In genomic region chr5:83718195-83718825, GRCh38 we compare ENCODE assay signal across 8 cellular contexts. TPM values are rescaled to one million over a fixed set of nuclear protein-coding genes. Genes with fewer than 3 reads are reported as not detected.
DNase-seq lines count a peak whose midpoint lies in the region; ATAC-seq, FAIRE-seq and TF ChIP-seq lines count a peak whose summit lies in the region.

No MANE protein-coding gene starts in this region.

- CTCF ChIA-PET in activated CD8-positive, alpha-beta memory T cell treated with anti-CD3 and anti-CD28 coated beads, Interleukin-2, amount 10 ng/mL, durations not matched to agents 7 days and 5 days (lab: Charles Lee), result no interaction called here

- H4K20me1 ChIP-seq in GM23248 (ENCODE audit: insufficient read depth), result no peaks in the 10 kb centered on the region

- H3K4me3 Mint-ChIP-seq in activated CD8-positive, alpha-beta memory T cell treated with anti-CD3 and anti-CD28 coated beads, Interleukin-2, amount 10 ng/mL, durations not matched to agents 7 days and 5 days, result no peak overlapping the region

- H3K4me3 ChIP-seq in GM23248, result peak overlapping the region; percentile 75
- peak overlapping the region; percentile 74; the same call in 1 of the 2 replicates for H3K4me3 ChIP-seq in HUES6 (ENCODE audit: low read depth, low read length)
- H3K4me3 ChIP-seq in body of pancreas, result no peak overlapping the region
- H3K4me3 ChIP-seq in stomach, result no peak overlapping the region

- WGBS in GM23248 (ENCODE audit: low coverage in 1 of 2, low lambda C conversion rate in 2 of 2, missing lambda C conversion rate in 2 of 2), 2 experiments, result 15 to 18% methylated on average over 6 of the region's 6 CpGs
- 5 to 6% methylated on average over 6 of the region's 6 CpGs for WGBS in body of pancreas, 2 donors
- 4 to 8% (median 7%) methylated on average over 6 of the region's 6 CpGs for WGBS in stomach, 5 donors

- H3K4me1 Mint-ChIP-seq in activated CD8-positive, alpha-beta memory T cell treated with anti-CD3 and anti-CD28 coated beads, Interleukin-2, amount 10 ng/mL, durations not matched to agents 7 days and 5 days, result peaks cover 6% of the 10 kb centered on the region

- no peak overlapping the region for H3K9ac ChIP-seq in GM23248
- H3K9ac ChIP-seq in HUES6 (ENCODE audit: low read length), result peak overlapping the region; percentile 67

- no peaks in the 10 kb centered on the region for H3K36me3 ChIP-seq in GM23248 (ENCODE audit: low read depth)
- no peaks in the 10 kb centered on the region for H3K36me3 ChIP-seq in HUES6 (ENCODE audit: control insufficient read depth, insufficient read depth, low read length)
- H3K36me3 ChIP-seq in body of pancreas (replicated peaks in 1 of 2; ENCODE audit: insufficient read depth in 1 of 2, low read depth in 2 of 2), result no peaks in the 10 kb centered on the region
- no peaks in the 10 kb centered on the region for H3K36me3 ChIP-seq in stomach

- peaks cover 57% of the 10 kb centered on the region for H3K27me3 Mint-ChIP-seq in activated CD8-positive, alpha-beta memory T cell treated with anti-CD3 and anti-CD28 coated beads, Interleukin-2, amount 10 ng/mL, durations not matched to agents 7 days and 5 days

- peak; percentile 61 to 81 (median 76) for TF ChIP-seq CTCF in body of pancreas (IDR thresholded peaks at IDR 0.05)
- peak in 5 of 7 experiments; percentile 57 to 74 (median 73) for TF ChIP-seq CTCF in stomach (IDR thresholded peaks at IDR 0.05)

- H3K9me3 ChIP-seq in GM23248 (ENCODE audit: low read depth) (no peaks in the 10 kb centered on the region), HUES6 (ENCODE audit: control insufficient read depth, insufficient read depth, low read depth, low read length) (no peaks in the 10 kb centered on the region), body of pancreas (no peaks in the 10 kb centered on the region), stomach (no peaks in the 10 kb centered on the region)

- H3K27ac ChIP-seq in GM23248, result no peak overlapping the region
- no peak overlapping the region; the same call in 1 of the 2 replicates for H3K27ac ChIP-seq in HUES6 (ENCODE audit: low read depth, low read length)
- H3K27ac ChIP-seq in body of pancreas, result no peak overlapping the region
- no peak overlapping the region for H3K27ac ChIP-seq in stomach

- no peak overlapping the region for H2AFZ ChIP-seq in GM23248

- no peak overlapping the region for H3K27ac Mint-ChIP-seq in activated CD8-positive, alpha-beta memory T cell treated with anti-CD3 and anti-CD28 coated beads, Interleukin-2, amount 10 ng/mL, durations not matched to agents 7 days and 5 days

- no peak for DNase-seq in activated CD8-positive, alpha-beta memory T cell treated with anti-CD3 and anti-CD28 coated beads, Interleukin-2, amount 10 ng/mL, durations not matched to agents 7 days and 5 days
- DNase-seq in activated CD8-positive, alpha-beta memory T cell treated with anti-CD3 and anti-CD28 coated beads, Interleukin-2, amount 50 U/mL, for 4 hours, result no peak
- peak; percentile 83 for DNase-seq in GM23248
- DNase-seq in NCI-H82 (lab: John Stamatoyannopoulos, UW), result peak; percentile 84
- DNase-seq in body of pancreas, result peak; percentile 22 to 67 (median 49)
- peak; percentile 30 for DNase-seq in stomach

- peak; percentile 55 for ATAC-seq in activated CD8-positive, alpha-beta memory T cell treated with anti-CD3 and anti-CD28 coated beads, Interleukin-2, amount 10 ng/mL, durations not matched to agents 7 days and 5 days
- peak; percentile 73 for ATAC-seq in body of pancreas

- no peak for TF ChIP-seq EP300 in stomach (IDR thresholded peaks at IDR 0.05)

- H3F3A ChIP-seq in GM23248 (ENCODE audit: insufficient read depth), result no peaks in the 10 kb centered on the region

- H3K27me3 ChIP-seq in GM23248 (replicated peaks; ENCODE audit: insufficient read depth) (0 out of 2 replicates have a peak, but pooled peaks cover 8% of the 10 kb centered on the region), HUES6 (ENCODE audit: control insufficient read depth, insufficient read depth, low read length) (no peaks in the 10 kb centered on the region), body of pancreas (no peaks in the 10 kb centered on the region), stomach (peaks cover 0 to 31% (median 25%) of the 10 kb centered on the region in 3 donors)

- H3K4me1 ChIP-seq in GM23248 (ENCODE audit: insufficient read depth), result peaks cover 6% of the 10 kb centered on the region; the same call in 1 of the 2 replicates
- peaks cover 23% of the 10 kb centered on the region for H3K4me1 ChIP-seq in HUES6 (ENCODE audit: control insufficient read depth, insufficient read depth, low read length)
- H3K4me1 ChIP-seq in body of pancreas, result peaks cover 17% of the 10 kb centered on the region
- peaks cover 4 to 21% (median 15%) of the 10 kb centered on the region in 4 donors for H3K4me1 ChIP-seq in stomach

- peak; percentile 88 for FAIRE-seq in islet of Langerhans (lab: Jason Lieb, UNC)

- intact Hi-C loops in body of pancreas (cut with DNase I), result no loop called here
- intact Hi-C loops in stomach (cut with DNase I; ENCODE audit: low total_unique reads), result no loop called here

- H3K9me2 ChIP-seq in GM23248 (ENCODE audit: insufficient read depth), result no peaks in the 10 kb centered on the region

- TF ChIP-seq POLR2A in body of pancreas (IDR thresholded peaks at IDR 0.05) (no peak), stomach (IDR thresholded peaks at IDR 0.05) (no peak)

- no peaks in the 10 kb centered on the region for H3K79me2 ChIP-seq in GM23248 (ENCODE audit: insufficient read depth)

- H3K4me2 ChIP-seq in GM23248 (ENCODE audit: unreplicated experiment), result peak overlapping the region; percentile 51

- H3K9me3 Mint-ChIP-seq in activated CD8-positive, alpha-beta memory T cell treated with anti-CD3 and anti-CD28 coated beads, Interleukin-2, amount 10 ng/mL, durations not matched to agents 7 days and 5 days (ENCODE audit: low read depth), result no peaks in the 10 kb centered on the region

- in situ Hi-C loops in GM23248 (cut with MboI), result loop anchor here (25.0 kb wide), 1 partner anchor 744 kb away; no protein-coding TSS in a partner anchor

- H3K36me3 Mint-ChIP-seq in activated CD8-positive, alpha-beta memory T cell treated with anti-CD3 and anti-CD28 coated beads, Interleukin-2, amount 10 ng/mL, durations not matched to agents 7 days and 5 days, result no peaks in the 10 kb centered on the region

RNA-seq across cellular contexts. Expression of gene HAPLN1, which starts 2.3 kb away (rescaled TPM):
- not detected for total RNA-seq in activated CD8-positive, alpha-beta memory T cell treated with anti-CD3 and anti-CD28 coated beads, Interleukin-2, amount 10 ng/mL, durations not matched to agents 7 days and 5 days
- 49.7 and 69.6 TPM in 2 replicates for total RNA-seq in GM23248 (2014; rRNA removed; shearing (Covaris generic))
- polyA plus RNA-seq in GM23248 (2016; fragmentation: Nextera tagmentation; extraction: Ambion mirVana) (77.6 and 78.4 TPM in 2 replicates), stomach (1 to 10 TPM in 2 of 3 donors, under 1 TPM in 1; 0.08 to 1.6 (median 1.2) TPM)
- total RNA-seq in body of pancreas (not detected), stomach (10 to 100 TPM in 1 of 5 donors, 1 to 10 TPM in 3, not detected in 1; 1.3 to 15.2 (median 3.3) TPM)

Comparison
In these comparisons a context has a peak if more than half of its experiments do, and no peak if none do; other contexts are left out.
1. DNase-seq: peak in GM23248 (single experiment), NCI-H82 (single experiment), body of pancreas (4 of 4) and stomach (single experiment); none in activated CD8-positive, alpha-beta memory T cell treated with anti-CD3 and anti-CD28 coated beads, Interleukin-2, amount 10 ng/mL, durations not matched to agents 7 days and 5 days (single experiment) and activated CD8-positive, alpha-beta memory T cell treated with anti-CD3 and anti-CD28 coated beads, Interleukin-2, amount 50 U/mL, for 4 hours (single experiment).
2. H3K4me3 ChIP-seq: peak in GM23248 (single experiment) and HUES6 (single experiment); none in body of pancreas (0 of 2) and stomach (0 of 4).